Comparison of ENCODE assay signal across 8 cellular contexts in genomic region chr1:6025269-6026094, GRCh38. TPM values are rescaled to one million over a fixed set of nuclear protein-coding genes. Genes with fewer than 3 reads are reported as not detected.
DNase-seq lines count a peak whose midpoint lies in the region; ATAC-seq, FAIRE-seq and TF ChIP-seq lines count a peak whose summit lies in the region.

No MANE protein-coding gene starts in this region.

- H4K91ac ChIP-seq in H9 (ENCODE audit: insufficient read length, low read depth, low read length) = no peak overlapping the region

- peaks cover 13% of the 10 kb centered on the region; the same call in 1 of the 2 replicates for H3K36me3 ChIP-seq in Loucy (ENCODE audit: insufficient read depth, low read length)
- H3K36me3 ChIP-seq in bronchial epithelial cell (ENCODE audit: control insufficient read depth, insufficient read depth, low read length) = no peaks in the 10 kb centered on the region
- no peaks in the 10 kb centered on the region for H3K36me3 ChIP-seq in osteoblast (ENCODE audit: insufficient read depth, low read length)

- H2BK5ac ChIP-seq in H9 (ENCODE audit: insufficient read length, low read length) = no peak overlapping the region

- no peak overlapping the region for H2BK15ac ChIP-seq in H9 (ENCODE audit: low read depth, low read length)

- H3K9me3 ChIP-seq in Loucy (ENCODE audit: insufficient read depth, low read depth, low read length) = no peaks in the 10 kb centered on the region
- no peaks in the 10 kb centered on the region for H3K9me3 ChIP-seq in osteoblast (ENCODE audit: low read depth, low read length)
- no peaks in the 10 kb centered on the region for H3K9me3 ChIP-seq in H9 (ENCODE audit: control insufficient read depth, low read depth, low read length)

- no peak for FAIRE-seq in bronchial epithelial cell (lab: Jason Lieb, UNC)

- H4K20me1 ChIP-seq in Loucy (ENCODE audit: insufficient read depth, low read length, poor library complexity, severe bottlenecking) = peaks cover 39% of the 10 kb centered on the region
- H4K20me1 ChIP-seq in osteoblast (ENCODE audit: insufficient read depth, low read length) = peaks cover 3% of the 10 kb centered on the region
- no peaks in the 10 kb centered on the region for H4K20me1 ChIP-seq in H9 (ENCODE audit: control insufficient read depth, insufficient read depth, insufficient read length)

- no peak overlapping the region for H4K8ac ChIP-seq in H9 (replicated peaks; ENCODE audit: insufficient read length, low read depth, low read length)

- H3K4ac ChIP-seq in H9 (ENCODE audit: low read depth, low read length) = no peak overlapping the region

- H3T11ph ChIP-seq in H9 (ENCODE audit: low read length) = no peak overlapping the region

- H3K56ac ChIP-seq in H9 (ENCODE audit: insufficient read length, low read depth, low read length) = no peak overlapping the region

- H4K5ac ChIP-seq in H9 (ENCODE audit: insufficient read length, low read depth, low read length) = no peak overlapping the region

- H3F3A ChIP-seq in Loucy (ENCODE audit: low read depth) = 0 out of 2 replicates have a peak, but pooled peaks cover 5% of the 10 kb centered on the region

- no peak overlapping the region for H2BK20ac ChIP-seq in H9 (ENCODE audit: low read depth, low read length, poor library complexity, severe bottlenecking)

- H3K9ac ChIP-seq in Loucy (ENCODE audit: low read depth, low read length, poor library complexity, severe bottlenecking) = peak overlapping the region; percentile 86
- no peak overlapping the region for H3K9ac ChIP-seq in H9 (ENCODE audit: extremely low read depth, insufficient read length, low read length)

- H3K27me3 ChIP-seq in Loucy (ENCODE audit: insufficient read depth, low read length, poor library complexity, severe bottlenecking) = no peaks in the 10 kb centered on the region
- H3K27me3 ChIP-seq in bronchial epithelial cell (ENCODE audit: control insufficient read depth, insufficient read depth, low read length) = no peaks in the 10 kb centered on the region
- H3K27me3 ChIP-seq in osteoblast (ENCODE audit: insufficient read depth, low read length) = no peaks in the 10 kb centered on the region
- H3K27me3 ChIP-seq in H9 (ENCODE audit: insufficient read depth, low read length) = no peaks in the 10 kb centered on the region

- H3K4me3 ChIP-seq in Loucy (ENCODE audit: low read length, poor library complexity, severe bottlenecking) (peak overlapping the region; percentile 98), bronchial epithelial cell (ENCODE audit: low read depth, low read length) (peak overlapping the region; percentile 21), osteoblast (ENCODE audit: insufficient read depth, low read length) (peak overlapping the region; percentile 52)

- peaks cover 11% of the 10 kb centered on the region for H3K27me3 Mint-ChIP-seq in H9 (ENCODE audit: low read depth)

- H3K23ac ChIP-seq in H9 (ENCODE audit: insufficient read length, low read depth, low read length) = no peak overlapping the region

- 0 out of 2 replicates have a peak overlapping the region, but pooled peaks have one; percentile 54 for H2AFZ ChIP-seq in Loucy (ENCODE audit: low read length)
- peak overlapping the region; percentile 41 for H2AFZ ChIP-seq in osteoblast (ENCODE audit: low read length)
- no peak overlapping the region for H2AFZ ChIP-seq in H9 (ENCODE audit: low read length)

- no CpG with 5 or more reads among the region's 29 CpGs for WGBS in H9 (ENCODE audit: extremely low coverage, insufficient read length, low lambda C conversion rate)

- H3K79me2 ChIP-seq in Loucy (ENCODE audit: insufficient read depth, low read length) (peaks cover 60% of the 10 kb centered on the region), osteoblast (ENCODE audit: insufficient read depth, low read length) (no peaks in the 10 kb centered on the region), H9 (ENCODE audit: insufficient read depth, low read length) (no peaks in the 10 kb centered on the region)

- H3K36me3 Mint-ChIP-seq in H9 (ENCODE audit: insufficient read depth in 1 of 3, low read depth in 3 of 3) = no peaks in the 10 kb centered on the region

- ATAC-seq in GM19452 (IDR thresholded peaks at IDR 0.05; ENCODE audit: unreplicated experiment) = no peak

- H3K9me2 ChIP-seq in Loucy (replicated peaks; ENCODE audit: low read depth, low read length) = no peaks in the 10 kb centered on the region

- no peak overlapping the region for H2BK12ac ChIP-seq in H9 (ENCODE audit: insufficient read length, low read depth, low read length)

- no peak overlapping the region; a peak in 1 of 7 replicates for H3K27ac Mint-ChIP-seq in H9

- H2BK120ac ChIP-seq in H9 (ENCODE audit: low read depth, low read length, poor library complexity, severe bottlenecking) = no peak overlapping the region

- H3K4me1 ChIP-seq in Loucy (ENCODE audit: insufficient read depth, low read length, poor library complexity, severe bottlenecking) = peaks cover 30% of the 10 kb centered on the region
- H3K4me1 ChIP-seq in osteoblast (ENCODE audit: insufficient read depth, low read length) = no peaks in the 10 kb centered on the region
- peaks cover 2% of the 10 kb centered on the region; the same call in 1 of the 2 replicates for H3K4me1 ChIP-seq in H9 (ENCODE audit: insufficient read depth, low read length)

- peak; percentile 75 for DNase-seq in DMS53 (lab: John Stamatoyannopoulos, UW)
- peak; percentile 68 for DNase-seq in bronchial epithelial cell (ENCODE audit: low read depth)
- DNase-seq in osteoblast (ENCODE audit: insufficient read length, low spot score, missing footprints) = peak; percentile 90
- DNase-seq in NCI-H2081 treated with DMSO at 0.1 percent for 48 hours (lab: John Stamatoyannopoulos, UW) = no peak
- DNase-seq in kidney tubule cell (ENCODE audit: low spot score) = no peak
- DNase-seq in H9 = no peak

- no peaks in the 10 kb centered on the region for H3K23me2 ChIP-seq in H9 (ENCODE audit: insufficient read length, low read depth, low read length, poor library complexity, severe bottlenecking)

- H3K9me3 Mint-ChIP-seq in H9 = no peaks in the 10 kb centered on the region

- no peak for TF ChIP-seq CTCF in Loucy (conservative IDR thresholded peaks at IDR 0.05; ENCODE audit: low read length)
- no peak for TF ChIP-seq CTCF in bronchial epithelial cell (IDR thresholded peaks at IDR 0.05; ENCODE audit: insufficient read depth, low read length, severe bottlenecking)
- TF ChIP-seq CTCF in osteoblast (IDR thresholded peaks at IDR 0.05; ENCODE audit: extremely low read depth, low read depth, low read length) = no peak
- no peak for TF ChIP-seq CTCF in H9 (conservative IDR thresholded peaks at IDR 0.05)

- no peak overlapping the region for H3K27ac ChIP-seq in osteoblast (ENCODE audit: low read depth, low read length)
- H3K27ac ChIP-seq in H9 (ENCODE audit: insufficient read length, low read depth, low read length) = no peak overlapping the region

- H3K4me3 Mint-ChIP-seq in H9 = no peak overlapping the region

- H3K4me2 ChIP-seq in Loucy (ENCODE audit: low read depth, low read length, poor library complexity, severe bottlenecking) (peak overlapping the region; percentile 92), osteoblast (ENCODE audit: insufficient read depth, low read length) (peak overlapping the region; percentile 32), H9 (ENCODE audit: insufficient read depth, insufficient read length, low read length) (no peak overlapping the region)

- no peak overlapping the region; the same call in 1 of the 2 replicates for H3K14ac ChIP-seq in H9 (ENCODE audit: insufficient read depth, low read length)

- peaks cover 0 to 19% of the 10 kb centered on the region in 2 experiments; a peak in 2 of 4 replicates for H3K4me1 Mint-ChIP-seq in H9

- H2AK5ac ChIP-seq in H9 (ENCODE audit: insufficient read length, low read length) = no peak overlapping the region

- H3K79me1 ChIP-seq in H9 (ENCODE audit: insufficient read depth, low read depth, low read length, poor library complexity, severe bottlenecking) = no peaks in the 10 kb centered on the region

- H3K18ac ChIP-seq in H9 (ENCODE audit: insufficient read length, low read depth, low read length) = no peak overlapping the region

RNA-seq across cellular contexts. Expression of gene KCNAB2, which starts 20.2 kb away (rescaled TPM):
- total RNA-seq in bronchial epithelial cell = 1.3 and 1.8 TPM in 2 replicates
- total RNA-seq in osteoblast = 5.0 and 5.8 TPM in 2 replicates
- 7.8 and 8.3 TPM in 2 replicates for total RNA-seq in H9 (2021)

RNA-seq across cellular contexts. Expression of gene NPHP4, which starts 33.3 kb away (rescaled TPM):
- total RNA-seq in bronchial epithelial cell (3.2 and 6.8 TPM in 2 replicates), osteoblast (6.5 and 8.0 TPM in 2 replicates), H9 (2021) (14.3 and 17.6 TPM in 2 replicates)

Comparison
In these comparisons a context has a peak if more than half of its experiments do, and no peak if none do; other contexts are left out.
1. DNase-seq: peak in DMS53 (single experiment), bronchial epithelial cell (single experiment) and osteoblast (single experiment); none in NCI-H2081 treated with DMSO at 0.1 percent for 48 hours (single experiment), kidney tubule cell (single experiment) and H9 (single experiment).
2. H3K4me3 ChIP-seq: peak in every context shown above with its lines; median percentile 98 in Loucy; 52 in osteoblast; 21 in bronchial epithelial cell.